27 cellular contexts compared by ENCODE assay signal in genomic region chr11:68664141-68664540, GRCh38. TPM values are rescaled to one million over a fixed set of nuclear protein-coding genes. Genes with fewer than 3 reads are reported as not detected.
"Had no signal": no experiment of that assay in that cellular context is flagged by ENCODE, and none has a peak within 500 bp of the region (broad histone marks: within the 10 kb centered on the region; RNA-seq: fewer than 3 reads in every experiment).

No MANE protein-coding gene starts in this region.

- H3K9me3 ChIP-seq: body of pancreas, colonic mucosa, esophagus squamous epithelium, gastroesophageal sphincter had no signal

- H3K27ac ChIP-seq: body of pancreas, colonic mucosa, epithelial cell of prostate, esophagus squamous epithelium, gastroesophageal sphincter, VCaP had no signal

- H3K4me1 ChIP-seq: body of pancreas, colonic mucosa had no signal

- H3K4me3 ChIP-seq: body of pancreas, colonic mucosa, esophagus squamous epithelium, gastroesophageal sphincter had no signal

- H3K36me3 ChIP-seq: colonic mucosa, esophagus squamous epithelium, gastroesophageal sphincter had no signal

- ATAC-seq: activated T-cell treated with anti-CD3 and anti-CD28 coated beads, Interleukin-2, amount 50 U/mL, for 4 hours; activated T-helper 17 cell treated with anti-CD3 and anti-CD28 coated beads, Interleukin-2, amount 50 U/mL, for 72 hours; body of pancreas; gastroesophageal sphincter; WTC11 had no signal

- H3K27me3 ChIP-seq: body of pancreas, colonic mucosa had no signal

- DNase-seq: activated CD4-positive, alpha-beta memory T cell treated with anti-CD3 and anti-CD28 coated beads, Interleukin-2, amount 10 ng/mL, durations not matched to agents 7 days and 5 days; activated CD4-positive, alpha-beta T cell treated with anti-CD3 and anti-CD28 coated beads for 1 hour; activated CD4-positive, alpha-beta T cell treated with anti-CD3 and anti-CD28 coated beads for 4 hours; activated CD4-positive, alpha-beta T cell treated with anti-CD3 and anti-CD28 coated beads, Interleukin-2, amount 10 ng/mL, durations not matched to agents 7 days and 5 days; activated CD4-positive, alpha-beta T cell treated with anti-CD3 and anti-CD28 coated beads, Interleukin-2, amount 50 U/mL, for 4 hours; activated CD8-positive, alpha-beta memory T cell treated with anti-CD3 and anti-CD28 coated beads, Interleukin-2, amount 50 U/mL, for 48 hours; activated effector memory CD4-positive, alpha-beta T cell treated with Interleukin-2 at 50 U/mL for 16 hours; activated gamma-delta T cell treated with Interleukin-2 at 50 U/mL for 16 hours; activated naive CD4-positive, alpha-beta T cell treated with anti-CD3 and anti-CD28 coated beads, Interleukin-2, amount 50 U/mL, for 16 hours; activated naive CD4-positive, alpha-beta T cell treated with Interleukin-2 at 50 U/mL for 16 hours; activated T-cell treated with anti-CD3 and anti-CD28 coated beads, Interleukin-2, amount 50 U/mL, for 4 hours; amniotic stem cell; body of pancreas; central memory CD4-positive, alpha-beta T cell; cerebellar nuclear complex; colonic mucosa; effector CD8-positive, alpha-beta T cell; esophagus squamous epithelium; foreskin melanocyte; T-helper 2 cell had no signal

RNA-seq across cellular contexts. Expression of gene GAL, which starts 20.2 kb away (rescaled TPM):
- total RNA-seq: activated CD4-positive, alpha-beta memory T cell treated with anti-CD3 and anti-CD28 coated beads, Interleukin-2, amount 10 ng/mL, durations not matched to agents 7 days and 5 days; activated CD4-positive, alpha-beta T cell treated with anti-CD3 and anti-CD28 coated beads, Interleukin-2, amount 10 ng/mL, durations not matched to agents 7 days and 5 days; aorta; fibroblast of villous mesenchyme had no signal
